ENCODE assay signal across 8 cellular contexts in genomic region chr10:119595715-119596515, GRCh38. TPM values are rescaled to one million over a fixed set of nuclear protein-coding genes. Genes with fewer than 3 reads are reported as not detected.
A peak's percentile ranks its signal among the peaks of the same experiment; 100 is the strongest.
DNase-seq lines count a peak whose midpoint lies in the region; ATAC-seq and TF ChIP-seq lines count a peak whose summit lies in the region.

No MANE protein-coding gene starts in this region.

- peaks cover 8% of the 10 kb centered on the region for H3K36me3 Mint-ChIP-seq in endothelial cell (ENCODE audit: low read depth, unreplicated experiment)

- H3K4me1 ChIP-seq in mucosa of stomach (ENCODE audit: control insufficient read depth, insufficient read depth, low read length), result peaks cover 33% of the 10 kb centered on the region

- H3K27ac Mint-ChIP-seq in endothelial cell (ENCODE audit: unreplicated experiment), result peak overlapping the region; percentile 97

- H3K4me3 Mint-ChIP-seq in endothelial cell (ENCODE audit: unreplicated experiment), result peak overlapping the region; percentile 98

- H3K27me3 Mint-ChIP-seq in endothelial cell (ENCODE audit: unreplicated experiment), result peaks cover 17% of the 10 kb centered on the region

- H3K9me3 ChIP-seq in mucosa of stomach (ENCODE audit: control insufficient read depth, low read length), result no peaks in the 10 kb centered on the region

- H3K4me3 ChIP-seq in mucosa of stomach (ENCODE audit: low read length), result peak overlapping the region; percentile 82

- H3K4me1 Mint-ChIP-seq in endothelial cell (ENCODE audit: unreplicated experiment), result peaks cover 42% of the 10 kb centered on the region

- no peak for TF ChIP-seq CTCF in endothelial cell (IDR thresholded peaks at IDR 0.05; ENCODE audit: unreplicated experiment)

- no peaks in the 10 kb centered on the region for H3K27me3 ChIP-seq in mucosa of stomach (ENCODE audit: control insufficient read depth, insufficient read depth, low read length)

- no peaks in the 10 kb centered on the region for H3K36me3 ChIP-seq in mucosa of stomach (ENCODE audit: control insufficient read depth, insufficient read depth, low read length)

- DNase-seq in CMK (ENCODE audit: low read depth), result peak; percentile 20
- peak; percentile 15 for DNase-seq in MV-4-11 (lab: John Stamatoyannopoulos, UW)
- DNase-seq in activated CD8-positive, alpha-beta memory T cell treated with anti-CD3 and anti-CD28 coated beads, Interleukin-2, amount 50 U/mL, for 24 hours (ENCODE audit: extremely low read depth), result peak; percentile 37
- peak; percentile 35 for DNase-seq in endothelial cell (ENCODE audit: low spot score)
- DNase-seq in stimulated activated CD8-positive, alpha-beta memory T cell treated with anti-CD3 and anti-CD28 coated beads, Interleukin-7, amount 100 ng/mL, for 24 hours (ENCODE audit: low read depth), result peak; percentile 53
- no peak for DNase-seq in NCI-H1436 (lab: John Stamatoyannopoulos, UW)

- ATAC-seq in GM21576 (IDR thresholded peaks at IDR 0.05; ENCODE audit: unreplicated experiment), result peak; percentile 1

- H3K9ac ChIP-seq in mucosa of stomach (ENCODE audit: low read length), result peak overlapping the region; percentile 94

- H3K9me3 Mint-ChIP-seq in endothelial cell (ENCODE audit: unreplicated experiment), result no peaks in the 10 kb centered on the region

RNA-seq across cellular contexts. Expression of gene TIAL1, which starts 0.8 kb away (rescaled TPM):
- 184 TPM for total RNA-seq in endothelial cell (ENCODE audit: unreplicated experiment)

RNA-seq across cellular contexts. Expression of gene RGS10, which starts 53.4 kb away (rescaled TPM):
- total RNA-seq in endothelial cell (ENCODE audit: unreplicated experiment), result 20.0 TPM

RNA-seq across cellular contexts. Expression of gene BAG3, which starts 55.3 kb away (rescaled TPM):
- total RNA-seq in endothelial cell (ENCODE audit: unreplicated experiment), result 24.6 TPM
